Comparison of ENCODE assay signal across 8 cellular contexts in genomic region chr6:116253188-116253504, GRCh38. TPM values are rescaled to one million over a fixed set of nuclear protein-coding genes. Genes with fewer than 3 reads are reported as not detected.
A peak's percentile ranks its signal among the peaks of the same experiment; 100 is the strongest.
DNase-seq lines count a peak whose midpoint lies in the region; ATAC-seq and TF ChIP-seq lines count a peak whose summit lies in the region.

No MANE protein-coding gene starts in this region.

- no peaks in the 10 kb centered on the region for H3K36me3 Mint-ChIP-seq in CD4-positive, alpha-beta T cell (ENCODE audit: low read depth)
- H3K36me3 Mint-ChIP-seq in HFFc6 (ENCODE audit: low read depth): peaks cover 29% of the 10 kb centered on the region

- 29% methylated on average over 11 of the region's 11 CpGs for WGBS in prostate gland

- H3K4me2 ChIP-seq in OCI-LY7 (ENCODE audit: low read length): peak overlapping the region; percentile 81

- no peak for ATAC-seq in CD4-positive, alpha-beta T cell (ENCODE audit: poor library complexity)
- ATAC-seq in GM21717 (IDR thresholded peaks at IDR 0.05; ENCODE audit: unreplicated experiment): no peak

- peak overlapping the region; percentile 92 for H3K27ac ChIP-seq in CD4-positive, alpha-beta T cell (ENCODE audit: low read depth, low read length)
- H3K27ac ChIP-seq in OCI-LY7 (ENCODE audit: low read depth, low read length, poor library complexity, severe bottlenecking) (no peak overlapping the region), prostate gland (peak overlapping the region; percentile 84 to 92)

- H3K9me2 ChIP-seq in OCI-LY7 (ENCODE audit: insufficient read depth, low read length): no peaks in the 10 kb centered on the region

- peaks cover 26% of the 10 kb centered on the region for H3K4me1 ChIP-seq in OCI-LY7 (ENCODE audit: insufficient read depth, low read length, poor library complexity, severe bottlenecking)
- peaks cover 11% of the 10 kb centered on the region for H3K4me1 ChIP-seq in prostate gland (replicated peaks)

- no peak for TF ChIP-seq CTCF in CD4-positive, alpha-beta T cell (IDR thresholded peaks at IDR 0.05)
- TF ChIP-seq CTCF in OCI-LY7 (conservative IDR thresholded peaks at IDR 0.05; ENCODE audit: low read length) (no peak), fibroblast of mammary gland (conservative IDR thresholded peaks at IDR 0.05; ENCODE audit: control insufficient read depth, insufficient read depth, low read depth, low read length) (no peak), prostate gland (IDR thresholded peaks at IDR 0.05) (no peak), HFFc6 (IDR thresholded peaks at IDR 0.05) (no peak)

- H3K9me3 ChIP-seq in CD4-positive, alpha-beta T cell (ENCODE audit: control insufficient read depth, low read length): no peaks in the 10 kb centered on the region
- H3K9me3 ChIP-seq in OCI-LY7 (ENCODE audit: low read length) (no peaks in the 10 kb centered on the region), prostate gland (no peaks in the 10 kb centered on the region)

- H3K27ac Mint-ChIP-seq in CD4-positive, alpha-beta T cell: no peak overlapping the region
- no peak overlapping the region for H3K27ac Mint-ChIP-seq in HFFc6

- H3K79me2 ChIP-seq in OCI-LY7 (ENCODE audit: insufficient read depth, low read depth, low read length): peaks cover 27% of the 10 kb centered on the region

- TF ChIP-seq POLR2A in prostate gland (IDR thresholded peaks at IDR 0.05): no peak

- BruUV-seq in OCI-LY7 (replicated peaks; lab: Mats Ljungman, UMichigan): no TSS peak

- POLR2A ChIA-PET in CD4-positive, alpha-beta T cell (lab: Charles Lee): interaction anchor here (1.0 to 6.3 kb wide), 9 partner anchors 10 to 429 kb away, joined by 3 to 122 read pairs (median 7); partner anchors contain the start of genes KPNA5, NT5DC1, RWDD1 and TSPYL1
- POLR2A ChIA-PET in OCI-LY7 (lab: Charles Lee): interaction anchor here (1.0 to 1.8 kb wide), 2 partner anchors 8 to 35 kb away, joined by 3 to 4 read pairs; no protein-coding TSS in a partner anchor

- H3K27me3 ChIP-seq in CD4-positive, alpha-beta T cell (ENCODE audit: control insufficient read depth, insufficient read depth, low read length): no peaks in the 10 kb centered on the region
- no peaks in the 10 kb centered on the region for H3K27me3 ChIP-seq in prostate gland (replicated peaks; ENCODE audit: insufficient read depth)

- H3K4me1 Mint-ChIP-seq in CD4-positive, alpha-beta T cell (ENCODE audit: low read depth): peaks cover 12% of the 10 kb centered on the region
- peaks cover 12% of the 10 kb centered on the region for H3K4me1 Mint-ChIP-seq in HFFc6 (ENCODE audit: low read depth)

- H3K4me3 ChIP-seq in OCI-LY7 (ENCODE audit: low read depth, low read length, poor library complexity, severe bottlenecking) (peak overlapping the region; percentile 77), fibroblast of mammary gland (ENCODE audit: control insufficient read depth, low read depth, low read length) (peak overlapping the region; percentile 91), prostate gland (peak overlapping the region; percentile 61 to 80)

- H2AFZ ChIP-seq in OCI-LY7 (ENCODE audit: low read length): peak overlapping the region; percentile 98; the same call in 1 of the 2 replicates

- H3K36me3 ChIP-seq in OCI-LY7 (ENCODE audit: insufficient read depth, low read length) (no peaks in the 10 kb centered on the region), prostate gland (no peaks in the 10 kb centered on the region)

- no peaks in the 10 kb centered on the region for H3K27me3 Mint-ChIP-seq in CD4-positive, alpha-beta T cell
- H3K27me3 Mint-ChIP-seq in HFFc6 (ENCODE audit: insufficient read depth): no peaks in the 10 kb centered on the region; the same call in 1 of the 2 replicates

- H3K9me3 Mint-ChIP-seq in CD4-positive, alpha-beta T cell: no peaks in the 10 kb centered on the region
- no peaks in the 10 kb centered on the region; the same call in 1 of the 2 replicates for H3K9me3 Mint-ChIP-seq in HFFc6

- no peaks in the 10 kb centered on the region for H4K20me1 ChIP-seq in OCI-LY7 (ENCODE audit: insufficient read depth, low read length)

- CTCF ChIA-PET in CD4-positive, alpha-beta T cell (lab: Charles Lee): interaction anchor here (0.7 to 1.4 kb wide), 2 partner anchors 16 to 35 kb away, joined by 3 to 6 read pairs; no protein-coding TSS in a partner anchor
- CTCF ChIA-PET in OCI-LY7 (lab: Charles Lee; ENCODE audit: unreplicated experiment): no interaction called here

- DNase-seq in CD4-positive, alpha-beta T cell: no peak
- DNase-seq in OCI-LY7 (ENCODE audit: low spot score): no peak
- DNase-seq in fibroblast of mammary gland (ENCODE audit: low read depth): no peak
- no peak for DNase-seq in prostate gland (ENCODE audit: low spot score)
- DNase-seq in HFFc6: no peak
- DNase-seq in RPMI8226: no peak
- no peak for DNase-seq in NCI-H1436 (lab: John Stamatoyannopoulos, UW)

- intact Hi-C loops in CD4-positive, alpha-beta T cell (cut with DNase I, micrococcal nuclease): loop anchor here (5.0 to 10.0 kb wide), 2 partner anchors 412 to 1349 kb away; partner anchors contain the start of genes ZUP1 (in 2 of the 2) and GOPC (in 1 of the 2)
- intact Hi-C loops in OCI-LY7 (cut with micrococcal nuclease; ENCODE audit: unreplicated experiment): no loop called here
- intact Hi-C loops in prostate gland (cut with DNase I): no loop called here

- no peak overlapping the region for H3K4me3 Mint-ChIP-seq in CD4-positive, alpha-beta T cell
- no peak overlapping the region for H3K4me3 Mint-ChIP-seq in HFFc6

RNA-seq across cellular contexts. Expression of gene TSPYL4, which starts 0.7 kb away (rescaled TPM):
- 10 to 100 TPM; 35.9 to 37.7 TPM for total RNA-seq in CD4-positive, alpha-beta T cell
- 12.6 and 14.8 TPM in 2 replicates for total RNA-seq in OCI-LY7 (2014; rRNA removed; shearing (Covaris generic))
- 16.2 and 17.6 TPM in 2 replicates for total RNA-seq in OCI-LY7 (2022)
- 10 to 100 TPM; 26.0 to 33.7 TPM for total RNA-seq in prostate gland
- total RNA-seq in HFFc6 (2021; fragmentation: NEBNext Ultra II Directional; extraction: Animal tissue kit (Norgen Biotek cat#: 25700)): 10 to 100 TPM; 40.8 to 52.5 (median 45.9) TPM

RNA-seq across cellular contexts. Expression of gene TSPYL1, which starts 26.6 kb away (rescaled TPM):
- total RNA-seq in CD4-positive, alpha-beta T cell: 100 to 1,000 TPM; 225 to 226 TPM
- total RNA-seq in OCI-LY7 (2014; rRNA removed; shearing (Covaris generic)): 32.8 and 33.3 TPM in 2 replicates
- total RNA-seq in OCI-LY7 (2022) (50.3 and 55.3 TPM in 2 replicates), prostate gland (100 to 1,000 TPM; 112 to 159 TPM)
- total RNA-seq in HFFc6 (2021; fragmentation: NEBNext Ultra II Directional; extraction: Animal tissue kit (Norgen Biotek cat#: 25700)): 100 to 1,000 TPM; 106 to 132 (median 114) TPM

Comparison
In these comparisons a context has a peak if more than half of its experiments do, and no peak if none do; other contexts are left out.
1. intact Hi-C loops: an anchor here in CD4-positive, alpha-beta T cell (5.0 to 10.0 kb wide); none called in OCI-LY7 and prostate gland.